ENCODE assay signal across 8 cellular contexts in the genomic region with DNA sequence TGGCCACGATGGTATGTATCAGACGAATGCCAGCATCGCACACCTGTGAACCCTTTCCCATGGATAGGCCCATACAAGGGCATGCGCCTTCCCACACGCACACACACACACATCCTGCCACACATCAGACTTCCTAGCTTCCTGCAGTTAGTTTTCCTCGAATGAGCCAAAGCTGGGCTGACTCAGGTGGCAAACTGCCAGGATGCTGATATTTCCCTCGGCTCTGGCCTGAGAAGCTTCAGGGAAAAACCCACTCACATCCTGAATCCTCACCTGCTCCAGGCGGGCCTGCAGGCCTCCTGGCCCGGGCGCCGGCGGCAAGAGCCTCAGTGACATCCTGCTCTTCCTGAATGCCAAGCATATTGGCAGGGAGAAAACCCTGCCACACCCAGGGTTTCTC. TPM values are rescaled to one million over a fixed set of nuclear protein-coding genes. Genes with fewer than 3 reads are reported as not detected.
DNase-seq lines count a peak whose midpoint lies in the region; ATAC-seq and TF ChIP-seq lines count a peak whose summit lies in the region.

No MANE protein-coding gene starts in this region.

- H3K36me3 Mint-ChIP-seq in activated CD8-positive, alpha-beta T cell treated with anti-CD3 and anti-CD28 coated beads for 36 hours (ENCODE audit: low read depth): no peaks in the 10 kb centered on the region

- no peaks in the 10 kb centered on the region for H3K9me3 Mint-ChIP-seq in activated CD8-positive, alpha-beta T cell treated with anti-CD3 and anti-CD28 coated beads for 36 hours

- no peak overlapping the region for H3K27ac Mint-ChIP-seq in activated CD8-positive, alpha-beta T cell treated with anti-CD3 and anti-CD28 coated beads for 36 hours

- H3K4me3 Mint-ChIP-seq in activated CD8-positive, alpha-beta T cell treated with anti-CD3 and anti-CD28 coated beads for 36 hours: no peak overlapping the region

- no peaks in the 10 kb centered on the region for H3K9me3 ChIP-seq in psoas muscle

- H3K4me1 Mint-ChIP-seq in activated CD8-positive, alpha-beta T cell treated with anti-CD3 and anti-CD28 coated beads for 36 hours (ENCODE audit: low read depth): peaks cover 3% of the 10 kb centered on the region

- no peaks in the 10 kb centered on the region for H3K27me3 ChIP-seq in psoas muscle (ENCODE audit: insufficient read depth in 3 of 3, low read length in 2 of 3)

- no peaks in the 10 kb centered on the region for H3K27me3 Mint-ChIP-seq in activated CD8-positive, alpha-beta T cell treated with anti-CD3 and anti-CD28 coated beads for 36 hours

- H3K36me3 ChIP-seq in psoas muscle (ENCODE audit: insufficient read depth in 1 of 2, low read depth in 1 of 2): no peaks in the 10 kb centered on the region

- POLR2A ChIA-PET in activated CD8-positive, alpha-beta T cell treated with anti-CD3 and anti-CD28 coated beads for 36 hours (lab: Charles Lee): interaction anchor here (0.8 to 1.5 kb wide), 2 partner anchors 14 to 19 kb away, joined by 3 to 5 read pairs; no protein-coding TSS in a partner anchor

- H3K4me1 ChIP-seq in psoas muscle: peaks cover 3% of the 10 kb centered on the region

- H3K27ac ChIP-seq in psoas muscle: no peak overlapping the region

- 41 to 45% (median 42%) methylated on average over 12 of the region's 12 CpGs for WGBS in psoas muscle, 3 donors

- CTCF ChIA-PET in activated CD8-positive, alpha-beta T cell treated with anti-CD3 and anti-CD28 coated beads for 36 hours (lab: Charles Lee): interaction anchor here (1.2 kb wide), 1 partner anchor 19 kb away, joined by 5 read pairs; no protein-coding TSS in a partner anchor

- intact Hi-C loops in psoas muscle (cut with DNase I): no loop called here
- intact Hi-C loops in activated CD8-positive, alpha-beta T cell treated with anti-CD3 and anti-CD28 coated beads for 36 hours (cut with micrococcal nuclease): no loop called here

- DNase-seq in EH (ENCODE audit: low read depth) (peak; percentile 94), RPMI7951 (ENCODE audit: low read depth) (peak; percentile 95), fibroblast of pulmonary artery (ENCODE audit: low read depth) (peak; percentile 98), psoas muscle (peak; percentile 78 to 82), NCI-H1930 (lab: John Stamatoyannopoulos, UW) (no peak), activated T-cell treated with anti-CD3 and anti-CD28 coated beads for 4 hours (no peak)
- no peak for DNase-seq in activated CD8-positive, alpha-beta T cell treated with anti-CD3 and anti-CD28 coated beads for 36 hours

- H3K4me3 ChIP-seq in fibroblast of pulmonary artery (replicated peaks; ENCODE audit: low read depth, low read length) (no peak overlapping the region), psoas muscle (no peak overlapping the region)

- ATAC-seq in psoas muscle: peak; percentile 46 to 76 (median 67)
- ATAC-seq in GM21786 (IDR thresholded peaks at IDR 0.05; ENCODE audit: unreplicated experiment): no peak
- no peak for ATAC-seq in activated CD8-positive, alpha-beta T cell treated with anti-CD3 and anti-CD28 coated beads for 36 hours

- TF ChIP-seq CTCF in fibroblast of pulmonary artery (IDR thresholded peaks at IDR 0.05; ENCODE audit: low read length, missing control alignments) (no peak), psoas muscle (IDR thresholded peaks at IDR 0.05) (no peak)
- TF ChIP-seq CTCF in activated CD8-positive, alpha-beta T cell treated with anti-CD3 and anti-CD28 coated beads for 36 hours (IDR thresholded peaks at IDR 0.05): no peak

RNA-seq across cellular contexts. Expression of a gene that starts 22.4 kb away (rescaled TPM):
- total RNA-seq in RPMI7951 (2014; rRNA removed; shearing (Covaris generic)): 269 and 327 TPM in 2 replicates
- total RNA-seq in psoas muscle: 1,000 to 10,000 TPM in 1 of 4 donors, 100 to 1,000 TPM in 3; 460 to 1,593 (median 666) TPM
- polyA plus RNA-seq in psoas muscle: 1,000 to 10,000 TPM in 1 of 3 donors, 100 to 1,000 TPM in 2; 559 to 1,064 (median 580) TPM
- total RNA-seq in activated CD8-positive, alpha-beta T cell treated with anti-CD3 and anti-CD28 coated beads for 36 hours: 100 to 1,000 TPM; 365 to 373 TPM

Comparison
In these comparisons a context has a peak if more than half of its experiments do, and no peak if none do; other contexts are left out.
1. DNase-seq: peak in EH (single experiment), RPMI7951 (single experiment), fibroblast of pulmonary artery (single experiment) and psoas muscle (2 of 2); none in NCI-H1930 (0 of 2), activated CD8-positive, alpha-beta T cell treated with anti-CD3 and anti-CD28 coated beads for 36 hours (single experiment) and activated T-cell treated with anti-CD3 and anti-CD28 coated beads for 4 hours (single experiment).
2. ATAC-seq: peak in psoas muscle (4 of 4); none in GM21786 (single experiment) and activated CD8-positive, alpha-beta T cell treated with anti-CD3 and anti-CD28 coated beads for 36 hours (single experiment).